Comparison of ENCODE assay signal across 9 cellular contexts in genomic region chr11:35664977-35665441, GRCh38. TPM values are rescaled to one million over a fixed set of nuclear protein-coding genes. Genes with fewer than 3 reads are reported as not detected.
DNase-seq lines count a peak whose midpoint lies in the region; ATAC-seq, FAIRE-seq and TF ChIP-seq lines count a peak whose summit lies in the region.
"Had no signal": no experiment of that assay in that cellular context is flagged by ENCODE, and none has a peak within 500 bp of the region (broad histone marks: within the 10 kb centered on the region; RNA-seq: fewer than 3 reads in every experiment).

No MANE protein-coding gene starts in this region.

- POLR2A ChIA-PET in activated CD4-positive, alpha-beta memory T cell treated with anti-CD3 and anti-CD28 coated beads for 36 hours (lab: Charles Lee) = no interaction called here
- POLR2A ChIA-PET in activated CD4-positive, alpha-beta memory T cell treated with anti-CD3 and anti-CD28 coated beads, Interleukin-2, amount 10 ng/mL, durations not matched to agents 7 days and 5 days (lab: Charles Lee) = no interaction called here

- peaks cover 10% of the 10 kb centered on the region for H3K9me3 ChIP-seq in psoas muscle
- peaks cover 0 to 17% of the 10 kb centered on the region in 2 donors for H3K9me3 ChIP-seq in uterus

- DNase-seq in activated CD4-positive, alpha-beta memory T cell treated with anti-CD3 and anti-CD28 coated beads for 36 hours = no peak
- DNase-seq in activated CD4-positive, alpha-beta memory T cell treated with anti-CD3 and anti-CD28 coated beads, Interleukin-2, amount 10 ng/mL, durations not matched to agents 7 days and 5 days = no peak
- DNase-seq in NCI-H226 (peak; percentile 30), endothelial cell (ENCODE audit: low spot score) (no peak), psoas muscle (no peak), uterus (no peak), urothelium cell line (ENCODE audit: low spot score) (no peak), dermis blood vessel endothelial cell (no peak)
- DNase-seq: H9 had no signal

- no peak for TF ChIP-seq CTCF in endothelial cell (IDR thresholded peaks at IDR 0.05; ENCODE audit: unreplicated experiment)
- TF ChIP-seq CTCF in psoas muscle (IDR thresholded peaks at IDR 0.05) = no peak
- no peak for TF ChIP-seq CTCF in uterus (IDR thresholded peaks at IDR 0.05)

- H3K4me3 Mint-ChIP-seq in activated CD4-positive, alpha-beta memory T cell treated with anti-CD3 and anti-CD28 coated beads for 36 hours = peak overlapping the region; percentile 94
- no peak overlapping the region for H3K4me3 Mint-ChIP-seq in activated CD4-positive, alpha-beta memory T cell treated with anti-CD3 and anti-CD28 coated beads, Interleukin-2, amount 10 ng/mL, durations not matched to agents 7 days and 5 days
- H3K4me3 Mint-ChIP-seq in endothelial cell (ENCODE audit: unreplicated experiment) = peak overlapping the region; percentile 4

- H3K4me1 ChIP-seq in psoas muscle (peaks cover 10% of the 10 kb centered on the region), uterus (peaks cover 0 to 5% of the 10 kb centered on the region in 2 donors)

- peaks cover 44% of the 10 kb centered on the region for H3K36me3 Mint-ChIP-seq in activated CD4-positive, alpha-beta memory T cell treated with anti-CD3 and anti-CD28 coated beads for 36 hours
- H3K36me3 Mint-ChIP-seq in activated CD4-positive, alpha-beta memory T cell treated with anti-CD3 and anti-CD28 coated beads, Interleukin-2, amount 10 ng/mL, durations not matched to agents 7 days and 5 days (ENCODE audit: low read depth) = peaks cover 31% of the 10 kb centered on the region
- H3K36me3 Mint-ChIP-seq in endothelial cell (ENCODE audit: low read depth, unreplicated experiment) = peaks cover 24% of the 10 kb centered on the region

- H3K4me1 Mint-ChIP-seq in activated CD4-positive, alpha-beta memory T cell treated with anti-CD3 and anti-CD28 coated beads for 36 hours (ENCODE audit: low read depth) = peaks cover 51% of the 10 kb centered on the region
- peaks cover 32% of the 10 kb centered on the region for H3K4me1 Mint-ChIP-seq in activated CD4-positive, alpha-beta memory T cell treated with anti-CD3 and anti-CD28 coated beads, Interleukin-2, amount 10 ng/mL, durations not matched to agents 7 days and 5 days
- peaks cover 11% of the 10 kb centered on the region for H3K4me1 Mint-ChIP-seq in endothelial cell (ENCODE audit: unreplicated experiment)

- H3K27me3 Mint-ChIP-seq in activated CD4-positive, alpha-beta memory T cell treated with anti-CD3 and anti-CD28 coated beads for 36 hours = no peaks in the 10 kb centered on the region
- H3K27me3 Mint-ChIP-seq in activated CD4-positive, alpha-beta memory T cell treated with anti-CD3 and anti-CD28 coated beads, Interleukin-2, amount 10 ng/mL, durations not matched to agents 7 days and 5 days = peaks cover 8% of the 10 kb centered on the region
- peaks cover 2% of the 10 kb centered on the region for H3K27me3 Mint-ChIP-seq in endothelial cell (ENCODE audit: unreplicated experiment)

- FAIRE-seq in urothelium cell line (lab: Jason Lieb, UNC) = no peak

- 97 to 98% (median 97%) methylated on average over 5 of the region's 5 CpGs for WGBS in psoas muscle, 3 donors

- CTCF ChIA-PET in activated CD4-positive, alpha-beta memory T cell treated with anti-CD3 and anti-CD28 coated beads for 36 hours (lab: Charles Lee) = no interaction called here
- CTCF ChIA-PET in activated CD4-positive, alpha-beta memory T cell treated with anti-CD3 and anti-CD28 coated beads, Interleukin-2, amount 10 ng/mL, durations not matched to agents 7 days and 5 days (lab: Charles Lee) = no interaction called here

- H3K9me3 Mint-ChIP-seq in activated CD4-positive, alpha-beta memory T cell treated with anti-CD3 and anti-CD28 coated beads for 36 hours = peaks cover 36% of the 10 kb centered on the region
- H3K9me3 Mint-ChIP-seq in activated CD4-positive, alpha-beta memory T cell treated with anti-CD3 and anti-CD28 coated beads, Interleukin-2, amount 10 ng/mL, durations not matched to agents 7 days and 5 days = peaks cover 27% of the 10 kb centered on the region
- peaks cover 6% of the 10 kb centered on the region for H3K9me3 Mint-ChIP-seq in endothelial cell (ENCODE audit: unreplicated experiment)

- no peak overlapping the region for H3K27ac ChIP-seq in psoas muscle
- no peak overlapping the region for H3K27ac ChIP-seq in uterus

- H3K27ac Mint-ChIP-seq in activated CD4-positive, alpha-beta memory T cell treated with anti-CD3 and anti-CD28 coated beads for 36 hours = peak overlapping the region; percentile 21
- H3K27ac Mint-ChIP-seq in activated CD4-positive, alpha-beta memory T cell treated with anti-CD3 and anti-CD28 coated beads, Interleukin-2, amount 10 ng/mL, durations not matched to agents 7 days and 5 days = no peak overlapping the region
- no peak overlapping the region for H3K27ac Mint-ChIP-seq in endothelial cell (ENCODE audit: unreplicated experiment)
- H3K27ac Mint-ChIP-seq: H9 had no signal

- H3K36me3 ChIP-seq in psoas muscle (ENCODE audit: insufficient read depth in 1 of 2, low read depth in 1 of 2) (no peaks in the 10 kb centered on the region), uterus (no peaks in the 10 kb centered on the region)

- ATAC-seq in psoas muscle = no peak

- intact Hi-C loops in activated CD4-positive, alpha-beta memory T cell treated with anti-CD3 and anti-CD28 coated beads for 36 hours (cut with micrococcal nuclease) = loop anchor here (2.0 to 10.0 kb wide), 3 partner anchors 14 to 520 kb away; no protein-coding TSS in a partner anchor
- intact Hi-C loops in psoas muscle (cut with DNase I) (no loop called here), uterus (cut with DNase I; ENCODE audit: low total_unique reads) (no loop called here)

- H3K27me3 ChIP-seq in psoas muscle (ENCODE audit: insufficient read depth in 3 of 3, low read length in 2 of 3) = no peaks in the 10 kb centered on the region
- H3K27me3 ChIP-seq in uterus = no peaks in the 10 kb centered on the region

- H3K4me3 ChIP-seq in psoas muscle (peak overlapping the region; percentile 82), uterus (no peak overlapping the region)

- TF ChIP-seq POLR2A in uterus (IDR thresholded peaks at IDR 0.05) = no peak

RNA-seq across cellular contexts. Expression of gene TRIM44, which starts 2.4 kb away (rescaled TPM):
- 10 to 100 TPM; 27.3 to 30.0 TPM for total RNA-seq in activated CD4-positive, alpha-beta memory T cell treated with anti-CD3 and anti-CD28 coated beads for 36 hours
- total RNA-seq in activated CD4-positive, alpha-beta memory T cell treated with anti-CD3 and anti-CD28 coated beads, Interleukin-2, amount 10 ng/mL, durations not matched to agents 7 days and 5 days = 10 to 100 TPM; 17.7 to 20.8 TPM
- total RNA-seq in endothelial cell (ENCODE audit: unreplicated experiment) = 48.6 TPM
- total RNA-seq in psoas muscle = 10 to 100 TPM; 34.0 to 46.8 (median 41.9) TPM
- 10 to 100 TPM in 2 of 3 donors, 1 to 10 TPM in 1; 6.8 to 32.2 (median 32.0) TPM for polyA plus RNA-seq in psoas muscle
- total RNA-seq in uterus = 10 to 100 TPM; 16.1 to 65.3 (median 40.4) TPM
- total RNA-seq in dermis blood vessel endothelial cell = 20.6 and 25.4 TPM in 2 replicates

RNA-seq across cellular contexts. Expression of gene FJX1, which starts 46.7 kb away (rescaled TPM):
- under 1 TPM; 0.46 to 0.62 TPM for total RNA-seq in activated CD4-positive, alpha-beta memory T cell treated with anti-CD3 and anti-CD28 coated beads for 36 hours
- under 1 TPM in 1 of 2 experiments, not detected in 1; 0.08 TPM for total RNA-seq in activated CD4-positive, alpha-beta memory T cell treated with anti-CD3 and anti-CD28 coated beads, Interleukin-2, amount 10 ng/mL, durations not matched to agents 7 days and 5 days
- total RNA-seq in endothelial cell (ENCODE audit: unreplicated experiment) = 34.3 TPM
- 1 to 10 TPM in 3 of 4 donors, under 1 TPM in 1; 0.75 to 4.0 (median 3.1) TPM for total RNA-seq in psoas muscle
- 1 to 10 TPM in 1 of 3 donors, under 1 TPM in 2; 0.60 to 8.0 (median 0.96) TPM for polyA plus RNA-seq in psoas muscle
- total RNA-seq in uterus = 10 to 100 TPM in 1 of 4 donors, 1 to 10 TPM in 3; 2.1 to 48.5 (median 5.6) TPM
- total RNA-seq in dermis blood vessel endothelial cell = 44.5 and 52.1 TPM in 2 replicates
